Comparison of ENCODE assay signal across 16 cellular contexts in the genomic region with DNA sequence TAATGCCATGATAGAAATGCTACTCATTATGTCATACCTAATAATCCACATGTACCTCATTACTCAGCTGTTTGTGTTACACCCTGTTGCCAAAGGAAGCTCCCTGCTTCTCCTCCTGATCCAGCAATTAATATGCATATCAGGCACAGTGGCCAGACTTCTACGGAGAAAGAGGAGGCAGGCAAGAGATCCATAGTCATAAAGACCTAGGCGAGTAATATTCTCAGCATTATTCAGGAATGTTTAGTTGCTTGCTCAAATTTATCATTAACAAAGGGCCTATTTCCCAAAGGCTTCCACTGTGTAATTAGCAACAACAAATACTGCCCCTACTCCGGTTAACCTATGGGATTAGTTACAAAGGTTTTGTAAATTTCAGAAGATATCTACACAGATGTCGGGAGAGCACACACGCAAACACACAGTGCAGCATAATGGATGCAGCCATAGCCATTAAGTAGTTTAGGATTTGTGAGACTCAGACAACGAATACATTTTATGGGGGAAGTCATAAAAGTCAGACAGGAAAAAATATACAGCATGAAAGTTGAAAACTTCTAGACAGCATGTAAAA.
DNase-seq lines count a peak whose midpoint lies in the region; ATAC-seq and TF ChIP-seq lines count a peak whose summit lies in the region.
"Had no signal": no experiment of that assay in that cellular context is flagged by ENCODE, and none has a peak within 500 bp of the region (broad histone marks: within the 10 kb centered on the region; RNA-seq: fewer than 3 reads in every experiment).

No MANE protein-coding gene starts in this region.

- CTCF ChIA-PET in Calu3 (lab: Charles Lee) (interaction anchor here (0.9 to 1.5 kb wide), 4 partner anchors 9 to 79 kb away, joined by 3 to 6 read pairs (median 4); no protein-coding TSS in a partner anchor), PC-9 (lab: Charles Lee) (no interaction called here)

- POLR2A ChIA-PET in PC-9 (lab: Charles Lee; ENCODE audit: unreplicated experiment): interaction anchor here (0.7 to 0.9 kb wide), 2 partner anchors 14 to 25 kb away, joined by 3 to 4 read pairs; no protein-coding TSS in a partner anchor

- H3K4me3 ChIP-seq in PC-9 (peak overlapping the region; percentile 33; the same call in 1 of the 2 replicates), esophagus squamous epithelium (no peak overlapping the region)

- WGBS in esophagus squamous epithelium, 2 donors: 69 to 82% methylated on average over 6 of the region's 6 CpGs

- H3K4me3 Mint-ChIP-seq in Calu3 (ENCODE audit: low read depth, unreplicated experiment): peak overlapping the region; percentile 35
- peak overlapping the region; percentile 79 for H3K4me3 Mint-ChIP-seq in natural killer cell treated with Interleukin-12 subunit alpha and Interleukin-12 subunit beta and Interleukin-15 and Interleukin-18, amount 100 ng/mL, for 72 hours
- H3K4me3 Mint-ChIP-seq: activated naive CD8-positive, alpha-beta T cell treated with anti-CD3 and anti-CD28 coated beads, Interleukin-2, amount 10 ng/mL, durations not matched to agents 7 days and 5 days; activated T-cell treated with anti-CD3 and anti-CD28 coated beads, Interleukin-2, amount 50 U/mL, for 4 hours had no signal

- no peaks in the 10 kb centered on the region; the same call in 1 of the 2 replicates for H3K9me3 ChIP-seq in PC-9 (ENCODE audit: insufficient read depth, low read depth)
- no peaks in the 10 kb centered on the region for H3K9me3 ChIP-seq in esophagus squamous epithelium

- in situ Hi-C loops in KBM-7 (cut with MboI; ENCODE audit: low pct_unique_long_range_greater_than_20kb, low sequenced_read_pairs): no loop called here

- no peaks in the 10 kb centered on the region for H3K27me3 ChIP-seq in PC-9 (ENCODE audit: insufficient read depth, low read depth)
- H3K27me3 ChIP-seq in esophagus squamous epithelium: no peaks in the 10 kb centered on the region

- H3K9me3 Mint-ChIP-seq in Calu3 (ENCODE audit: low read depth, unreplicated experiment): no peaks in the 10 kb centered on the region
- H3K9me3 Mint-ChIP-seq in natural killer cell treated with Interleukin-12 subunit alpha and Interleukin-12 subunit beta and Interleukin-15 and Interleukin-18, amount 100 ng/mL, for 72 hours: no peaks in the 10 kb centered on the region
- H3K9me3 Mint-ChIP-seq: activated naive CD8-positive, alpha-beta T cell treated with anti-CD3 and anti-CD28 coated beads, Interleukin-2, amount 10 ng/mL, durations not matched to agents 7 days and 5 days; activated T-cell treated with anti-CD3 and anti-CD28 coated beads, Interleukin-2, amount 50 U/mL, for 4 hours had no signal

- intact Hi-C loops in Calu3 (cut with micrococcal nuclease; ENCODE audit: unreplicated experiment): loop anchor here (5.0 kb wide), 2 partner anchors 39 to 191 kb away; no protein-coding TSS in a partner anchor
- intact Hi-C loops in PC-9 (cut with micrococcal nuclease; ENCODE audit: unreplicated experiment): no loop called here
- intact Hi-C loops in esophagus squamous epithelium (cut with DNase I): no loop called here

- no peaks in the 10 kb centered on the region for H4K20me1 ChIP-seq in PC-9 (ENCODE audit: insufficient read depth)

- TF ChIP-seq CTCF in Calu3 (IDR thresholded peaks at IDR 0.05; ENCODE audit: unreplicated experiment): no peak
- no peak for TF ChIP-seq CTCF in PC-9 (conservative IDR thresholded peaks at IDR 0.05)
- no peak for TF ChIP-seq CTCF in esophagus squamous epithelium (IDR thresholded peaks at IDR 0.05)

- BruUV-seq in Calu3 (replicated peaks; lab: Mats Ljungman, UMichigan): TSS peak; percentile 24
- BruUV-seq in PC-9 (replicated peaks; lab: Mats Ljungman, UMichigan): no TSS peak

- H3K4me2 ChIP-seq in PC-9: peak overlapping the region; percentile 71
- H3K4me2 ChIP-seq: KMS-11 had no signal

- peak overlapping the region; percentile 90 for H3K27ac ChIP-seq in PC-9
- H3K27ac ChIP-seq in esophagus squamous epithelium: peak overlapping the region; percentile 59 to 81 (median 78)
- H3K27ac ChIP-seq: KMS-11 had no signal

- DNase-seq in Calu3 (no peak), PC-9 (no peak), esophagus squamous epithelium (lab: John Stamatoyannopoulos, UW) (no peak), KBM-7 (no peak), NCI-H128 (lab: John Stamatoyannopoulos, UW; ENCODE audit: unreplicated experiment) (no peak)
- no peak for DNase-seq in natural killer cell treated with Interleukin-12 subunit alpha and Interleukin-12 subunit beta and Interleukin-15 and Interleukin-18, amount 100 ng/mL, for 72 hours (ENCODE audit: low spot score)
- DNase-seq: activated naive CD8-positive, alpha-beta T cell treated with anti-CD3 and anti-CD28 coated beads, Interleukin-2, amount 10 ng/mL, durations not matched to agents 7 days and 5 days; activated T-cell treated with anti-CD3 and anti-CD28 coated beads, Interleukin-2, amount 50 U/mL, for 4 hours; effector CD4-positive, alpha-beta T cell; foreskin fibroblast; NCI-H1417 treated with DMSO at 0.1 percent for 48 hours; NCI-H2227 treated with DMSO at 0.1 percent for 48 hours; stimulated activated naive CD8-positive, alpha-beta T cell treated with anti-CD3 and anti-CD28 coated beads, Interleukin-15, Interleukin-2, amounts not matched to agents 100 U/mL and 50 U/mL, for 24 hours had no signal

- peaks cover 82% of the 10 kb centered on the region for H3K4me1 Mint-ChIP-seq in Calu3 (ENCODE audit: low read depth, unreplicated experiment)
- peaks cover 42 to 66% of the 10 kb centered on the region in 2 donors for H3K4me1 Mint-ChIP-seq in natural killer cell treated with Interleukin-12 subunit alpha and Interleukin-12 subunit beta and Interleukin-15 and Interleukin-18, amount 100 ng/mL, for 72 hours (ENCODE audit: low read depth in 2 of 2)

- peaks cover 52% of the 10 kb centered on the region for H3F3A ChIP-seq in PC-9 (ENCODE audit: insufficient read depth, low read depth)

- no peaks in the 10 kb centered on the region for H3K9me2 ChIP-seq in PC-9 (ENCODE audit: insufficient read depth)

- no peak overlapping the region for H2AFZ ChIP-seq in PC-9

- H3K79me2 ChIP-seq in PC-9 (ENCODE audit: low read depth): peaks cover 94% of the 10 kb centered on the region

- H3K4me1 ChIP-seq in PC-9 (replicated peaks; ENCODE audit: insufficient read depth) (peaks cover 66% of the 10 kb centered on the region), esophagus squamous epithelium (peaks cover 13 to 65% (median 19%) of the 10 kb centered on the region in 3 donors)

- no peaks in the 10 kb centered on the region for H3K27me3 Mint-ChIP-seq in Calu3 (ENCODE audit: unreplicated experiment)
- no peaks in the 10 kb centered on the region for H3K27me3 Mint-ChIP-seq in natural killer cell treated with Interleukin-12 subunit alpha and Interleukin-12 subunit beta and Interleukin-15 and Interleukin-18, amount 100 ng/mL, for 72 hours

- peaks cover 47% of the 10 kb centered on the region for H3K36me3 Mint-ChIP-seq in Calu3 (ENCODE audit: insufficient read depth, unreplicated experiment)
- H3K36me3 Mint-ChIP-seq in natural killer cell treated with Interleukin-12 subunit alpha and Interleukin-12 subunit beta and Interleukin-15 and Interleukin-18, amount 100 ng/mL, for 72 hours: peaks cover 8% of the 10 kb centered on the region
- H3K36me3 Mint-ChIP-seq: activated naive CD8-positive, alpha-beta T cell treated with anti-CD3 and anti-CD28 coated beads, Interleukin-2, amount 10 ng/mL, durations not matched to agents 7 days and 5 days had no signal

- peak overlapping the region; percentile 96 for H3K27ac Mint-ChIP-seq in Calu3 (ENCODE audit: unreplicated experiment)
- H3K27ac Mint-ChIP-seq in natural killer cell treated with Interleukin-12 subunit alpha and Interleukin-12 subunit beta and Interleukin-15 and Interleukin-18, amount 100 ng/mL, for 72 hours: peak overlapping the region; percentile 91 to 95
- H3K27ac Mint-ChIP-seq: activated naive CD8-positive, alpha-beta T cell treated with anti-CD3 and anti-CD28 coated beads, Interleukin-2, amount 10 ng/mL, durations not matched to agents 7 days and 5 days had no signal

- no peak for TF ChIP-seq POLR2A in esophagus squamous epithelium (IDR thresholded peaks at IDR 0.05)

- no peaks in the 10 kb centered on the region for H3K36me3 ChIP-seq in PC-9 (ENCODE audit: low read depth)
- H3K36me3 ChIP-seq in esophagus squamous epithelium: no peaks in the 10 kb centered on the region

- no peak for ATAC-seq in natural killer cell treated with Interleukin-12 subunit alpha and Interleukin-12 subunit beta and Interleukin-15 and Interleukin-18, amount 100 ng/mL, for 72 hours
- no peak for ATAC-seq in SK-N-SH treated with all-trans-retinoic acid at 6 μM for 48 hours
- no peak for ATAC-seq in GM18498 (IDR thresholded peaks at IDR 0.05; ENCODE audit: unreplicated experiment)
- ATAC-seq: activated T-cell treated with anti-CD3 and anti-CD28 coated beads, Interleukin-2, amount 50 U/mL, for 4 hours; stimulated activated naive CD8-positive, alpha-beta T cell treated with anti-CD3 and anti-CD28 coated beads, Interleukin-15, Interleukin-2, amounts not matched to agents 100 U/mL and 50 U/mL, for 24 hours had no signal

TF ChIP-seq in SK-N-SH treated with all-trans-retinoic acid at 6 μM for 48 hours, 23 proteins besides CTCF, POLR2A, EP300 and RAD21:
- TF ChIP-seq, protein P1, sequence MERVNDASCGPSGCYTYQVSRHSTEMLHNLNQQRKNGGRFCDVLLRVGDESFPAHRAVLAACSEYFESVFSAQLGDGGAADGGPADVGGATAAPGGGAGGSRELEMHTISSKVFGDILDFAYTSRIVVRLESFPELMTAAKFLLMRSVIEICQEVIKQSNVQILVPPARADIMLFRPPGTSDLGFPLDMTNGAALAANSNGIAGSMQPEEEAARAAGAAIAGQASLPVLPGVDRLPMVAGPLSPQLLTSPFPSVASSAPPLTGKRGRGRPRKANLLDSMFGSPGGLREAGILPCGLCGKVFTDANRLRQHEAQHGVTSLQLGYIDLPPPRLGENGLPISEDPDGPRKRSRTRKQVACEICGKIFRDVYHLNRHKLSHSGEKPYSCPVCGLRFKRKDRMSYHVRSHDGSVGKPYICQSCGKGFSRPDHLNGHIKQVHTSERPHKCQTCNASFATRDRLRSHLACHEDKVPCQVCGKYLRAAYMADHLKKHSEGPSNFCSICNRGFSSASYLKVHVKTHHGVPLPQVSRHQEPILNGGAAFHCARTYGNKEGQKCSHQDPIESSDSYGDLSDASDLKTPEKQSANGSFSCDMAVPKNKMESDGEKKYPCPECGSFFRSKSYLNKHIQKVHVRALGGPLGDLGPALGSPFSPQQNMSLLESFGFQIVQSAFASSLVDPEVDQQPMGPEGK (CRISPR knock-in tag; IDR thresholded peaks at IDR 0.05; ENCODE audit: borderline replicate concordance): no peak
- TF ChIP-seq ZNF8 (CRISPR knock-in tag; IDR thresholded peaks at IDR 0.05): no peak
- TF ChIP-seq OSR1 (CRISPR knock-in tag; IDR thresholded peaks at IDR 0.05): no peak
TF ChIP-seq in SK-N-SH treated with all-trans-retinoic acid at 6 μM for 48 hours: peak in this region for 0.
